Comparison of ENCODE assay signal across 25 cellular contexts in the genomic region with DNA sequence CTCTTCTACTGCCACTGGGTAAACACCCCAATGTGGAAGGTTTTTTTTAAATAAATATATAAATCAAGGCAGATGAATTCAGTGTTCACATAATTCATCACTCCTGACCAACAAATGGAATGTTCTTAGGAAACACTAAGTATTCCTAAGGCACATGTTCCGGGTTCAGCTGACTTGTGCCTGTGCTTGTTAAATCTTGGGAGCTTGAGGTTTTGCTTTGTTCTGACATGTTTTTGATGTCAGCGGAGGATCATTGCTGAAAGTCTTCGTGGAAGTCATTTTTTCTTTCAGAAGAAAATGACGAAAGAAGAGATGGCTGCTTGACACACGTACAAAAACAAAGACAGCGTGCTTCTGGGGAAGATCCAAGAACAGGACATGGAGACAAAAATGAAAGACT.
"Had no signal": no experiment of that assay in that cellular context is flagged by ENCODE, and none has a peak within 500 bp of the region (broad histone marks: within the 10 kb centered on the region; RNA-seq: fewer than 3 reads in every experiment).

No MANE protein-coding gene starts in this region.

- H3K4me3 Mint-ChIP-seq: immature natural killer cell; memory B cell; naive B cell; natural killer cell treated with Interleukin-12 subunit alpha and Interleukin-12 subunit beta and Interleukin-15 and Interleukin-18, amount 100 ng/mL, for 72 hours; neural crest cell; stimulated activated effector memory CD8-positive, alpha-beta T cell treated with anti-CD3 and anti-CD28 coated beads, Interleukin-12 subunit alpha, Interleukin-12 subunit beta, amount 100 ng/mL, for 72 hours had no signal

- H3K36me3 Mint-ChIP-seq: immature natural killer cell; memory B cell; naive B cell; natural killer cell treated with Interleukin-12 subunit alpha and Interleukin-12 subunit beta and Interleukin-15 and Interleukin-18, amount 100 ng/mL, for 72 hours; stimulated activated effector memory CD8-positive, alpha-beta T cell treated with anti-CD3 and anti-CD28 coated beads, Interleukin-12 subunit alpha, Interleukin-12 subunit beta, amount 100 ng/mL, for 72 hours had no signal

- H3K27ac Mint-ChIP-seq: immature natural killer cell; memory B cell; naive B cell; natural killer cell treated with Interleukin-12 subunit alpha and Interleukin-12 subunit beta and Interleukin-15 and Interleukin-18, amount 100 ng/mL, for 72 hours; stimulated activated effector memory CD8-positive, alpha-beta T cell treated with anti-CD3 and anti-CD28 coated beads, Interleukin-12 subunit alpha, Interleukin-12 subunit beta, amount 100 ng/mL, for 72 hours had no signal

- H3K4me1 Mint-ChIP-seq: immature natural killer cell; memory B cell; naive B cell; neural crest cell; stimulated activated effector memory CD8-positive, alpha-beta T cell treated with anti-CD3 and anti-CD28 coated beads, Interleukin-12 subunit alpha, Interleukin-12 subunit beta, amount 100 ng/mL, for 72 hours had no signal

- H3K27ac ChIP-seq: dorsolateral prefrontal cortex, esophagus muscularis mucosa, lower lobe of right lung, neutrophil, pancreas, sigmoid colon, stomach, thyroid gland, vagina had no signal

- H3K4me1 ChIP-seq: esophagus muscularis mucosa, lower lobe of right lung, sigmoid colon, vagina had no signal

- H3K36me3 ChIP-seq: esophagus muscularis mucosa, lower lobe of right lung, neutrophil, pancreas, sigmoid colon, stomach, thyroid gland, vagina had no signal

- H3K27me3 Mint-ChIP-seq: memory B cell; naive B cell; natural killer cell treated with Interleukin-12 subunit alpha and Interleukin-12 subunit beta and Interleukin-15 and Interleukin-18, amount 100 ng/mL, for 72 hours had no signal

- H3K9me3 ChIP-seq: esophagus muscularis mucosa, lower lobe of right lung, mucosa of descending colon, neutrophil, pancreas, sigmoid colon, stomach, thyroid gland, vagina had no signal

- H3K9me3 Mint-ChIP-seq: neural crest cell had no signal

- DNase-seq: dorsolateral prefrontal cortex; effector CD4-positive, alpha-beta T cell; foreskin melanocyte; hypothalamus; immature natural killer cell; islet precursor cell; left ventricle myocardium superior; lower lobe of right lung; mucosa of descending colon; naive B cell; pancreas; sigmoid colon; stimulated activated CD4-positive, alpha-beta T cell treated with anti-CD3 and anti-CD28 coated beads, Interleukin-2, amount 100 ng/mL, for 24 hours; stimulated activated CD4-positive, alpha-beta T cell treated with anti-CD3 and anti-CD28 coated beads, Interleukin-4, amount 100 ng/mL, for 24 hours; stimulated activated naive CD4-positive, alpha-beta T cell treated with Interleukin-2 at 50 U/mL for 16 hours; stomach; thyroid gland; trophoblast cell had no signal

- H3K27me3 ChIP-seq: esophagus muscularis mucosa, neutrophil, pancreas, sigmoid colon, stomach, thyroid gland, vagina had no signal

- ATAC-seq: left ventricle myocardium superior; lower lobe of right lung; mucosa of descending colon; natural killer cell treated with Interleukin-12 subunit alpha and Interleukin-12 subunit beta and Interleukin-15 and Interleukin-18, amount 100 ng/mL, for 72 hours; pancreas; stimulated activated effector memory CD8-positive, alpha-beta T cell treated with anti-CD3 and anti-CD28 coated beads, Interleukin-12 subunit alpha, Interleukin-12 subunit beta, amount 100 ng/mL, for 72 hours had no signal

- H3K4me3 ChIP-seq: dorsolateral prefrontal cortex, esophagus muscularis mucosa, lower lobe of right lung, mucosa of descending colon, pancreas, sigmoid colon, stomach, thyroid gland, vagina had no signal
